Comparison of ENCODE assay signal across 23 cellular contexts in the genomic region with DNA sequence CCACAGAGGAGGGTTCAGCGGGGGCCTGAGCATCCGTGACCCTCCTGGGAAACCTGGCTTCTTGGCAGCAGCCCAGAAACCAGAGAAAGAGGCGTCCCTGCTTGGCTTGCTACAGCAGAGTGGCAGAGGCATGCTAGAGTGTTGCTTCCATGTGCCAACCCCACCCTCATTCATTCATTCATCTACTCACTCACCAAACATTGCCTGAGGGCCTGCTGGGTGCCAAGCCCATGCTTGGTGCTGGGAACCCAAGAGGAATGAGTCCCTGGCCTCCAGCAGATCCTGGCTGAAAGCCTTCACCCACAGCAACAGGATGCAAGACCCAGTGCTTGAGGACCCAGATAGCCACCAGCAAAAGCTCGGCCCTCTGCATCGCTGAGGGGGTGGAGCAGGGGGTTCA.
"Had no signal": no experiment of that assay in that cellular context is flagged by ENCODE, and none has a peak within 500 bp of the region (broad histone marks: within the 10 kb centered on the region; RNA-seq: fewer than 3 reads in every experiment).

No MANE protein-coding gene starts in this region.

- H3K9me3 ChIP-seq: gastrocnemius medialis, lower lobe of right lung, neutrophil, thoracic aorta, tibial nerve, upper lobe of left lung had no signal

- H3K4me3 ChIP-seq: gastrocnemius medialis, lower lobe of right lung, smooth muscle cell, thoracic aorta, tibial nerve, upper lobe of left lung had no signal

- H3K4me2 ChIP-seq: smooth muscle cell had no signal

- H3K79me2 ChIP-seq: parathyroid adenoma had no signal

- H3K27me3 ChIP-seq: gastrocnemius medialis, tibial nerve, upper lobe of left lung had no signal

- H3K36me3 ChIP-seq: gastrocnemius medialis, lower lobe of right lung, neutrophil, thoracic aorta, tibial nerve, upper lobe of left lung had no signal

- H3K9ac ChIP-seq: parathyroid adenoma had no signal

- H2AFZ ChIP-seq: parathyroid adenoma had no signal

- DNase-seq: cerebellar nuclear complex; cortex of kidney; effector memory CD8-positive, alpha-beta T cell; foreskin fibroblast; gastrocnemius medialis; head of caudate nucleus; hippocampal formation; islet precursor cell; left ventricle myocardium superior; lower lobe of right lung; natural killer cell; stimulated activated CD4-positive, alpha-beta T cell treated with anti-CD3 and anti-CD28 coated beads, Interleukin-12 subunit alpha, Interleukin-12 subunit beta, amount 100 ng/mL, for 4 hours; stimulated activated CD4-positive, alpha-beta T cell treated with anti-CD3 and anti-CD28 coated beads, Interleukin-1b, Interleukin-23, amount 100 ng/mL, for 48 hours; stimulated activated CD4-positive, alpha-beta T cell treated with anti-CD3 and anti-CD28 coated beads, Interleukin-4, amount 100 ng/mL, for 1 hour; stimulated activated CD8-positive, alpha-beta memory T cell treated with anti-CD3 and anti-CD28 coated beads, Interleukin-4, amount 100 ng/mL, for 48 hours; stimulated activated naive CD4-positive, alpha-beta T cell treated with Interleukin-2 at 50 U/mL for 16 hours; upper lobe of left lung had no signal

- H3K4me1 ChIP-seq: gastrocnemius medialis, lower lobe of right lung, upper lobe of left lung had no signal

- ATAC-seq: effector memory CD8-positive, alpha-beta T cell; gastrocnemius medialis; left ventricle myocardium superior; lower lobe of right lung; natural killer cell; sciatic nerve had no signal

- H3K27ac ChIP-seq: gastrocnemius medialis, lower lobe of right lung, neutrophil, parathyroid adenoma, thoracic aorta, tibial nerve, upper lobe of left lung had no signal
